ENCODE assay signal across 8 cellular contexts in the genomic region with DNA sequence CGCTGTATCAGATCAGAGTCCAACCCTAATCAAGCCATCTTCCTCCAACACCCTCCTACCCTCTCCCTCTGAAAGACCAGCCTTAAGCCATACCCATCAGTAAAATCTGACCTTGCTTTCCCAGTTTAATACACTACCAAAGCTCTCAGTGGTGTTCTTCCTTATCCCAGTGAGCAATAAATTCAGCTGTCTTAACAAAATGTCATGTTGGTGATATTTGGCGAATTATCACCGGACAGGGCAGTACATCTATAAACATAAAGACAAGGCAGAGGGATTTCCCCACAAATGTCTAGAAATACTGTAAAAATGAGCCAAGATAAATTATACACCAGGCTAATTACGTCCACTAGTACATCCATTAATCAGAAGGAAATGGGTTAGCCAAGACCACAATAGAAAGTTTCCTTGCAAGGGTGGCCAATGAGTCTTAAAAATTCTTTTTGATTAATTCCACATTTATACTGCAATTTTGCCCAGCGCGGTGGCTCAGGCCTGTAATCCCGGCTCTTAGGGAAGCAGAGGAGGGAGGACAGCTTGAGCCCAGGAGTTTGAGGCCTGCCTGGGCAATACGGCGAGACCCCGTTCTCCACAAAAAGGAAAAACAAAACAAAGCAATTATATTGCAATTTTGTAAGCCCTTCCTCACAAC. TPM values are rescaled to one million over a fixed set of nuclear protein-coding genes. Genes with fewer than 3 reads are reported as not detected.
DNase-seq lines count a peak whose midpoint lies in the region; ATAC-seq, FAIRE-seq and TF ChIP-seq lines count a peak whose summit lies in the region.

No MANE protein-coding gene starts in this region.

- H3K27me3 ChIP-seq in astrocyte (ENCODE audit: insufficient read depth, low read length): no peaks in the 10 kb centered on the region
- H3K27me3 ChIP-seq in transverse colon: no peaks in the 10 kb centered on the region

- H3K27ac ChIP-seq in astrocyte (ENCODE audit: low read depth, low read length) (peak overlapping the region; percentile 91), transverse colon (peak overlapping the region; percentile 84 to 93 (median 88))

- peak overlapping the region; percentile 97 to 99 for H3K4me3 Mint-ChIP-seq in activated T-cell treated with anti-CD3 and anti-CD28 coated beads, Interleukin-2, amount 50 U/mL, for 72 hours
- peak overlapping the region; percentile 91 for H3K4me3 Mint-ChIP-seq in astrocyte (ENCODE audit: unreplicated experiment)

- H3K79me2 ChIP-seq in astrocyte (ENCODE audit: insufficient read depth, low read length): peaks cover 87% of the 10 kb centered on the region

- H2AFZ ChIP-seq in astrocyte (ENCODE audit: low read depth, low read length): peak overlapping the region; percentile 99

- H3K36me3 ChIP-seq in astrocyte (ENCODE audit: insufficient read depth, low read length) (peaks cover 5% of the 10 kb centered on the region), transverse colon (no peaks in the 10 kb centered on the region)

- no peaks in the 10 kb centered on the region for H3K9me3 Mint-ChIP-seq in activated T-cell treated with anti-CD3 and anti-CD28 coated beads, Interleukin-2, amount 50 U/mL, for 72 hours
- no peaks in the 10 kb centered on the region for H3K9me3 Mint-ChIP-seq in astrocyte (ENCODE audit: unreplicated experiment)

- no peak for DNase-seq in activated T-cell treated with anti-CD3 and anti-CD28 coated beads, Interleukin-2, amount 50 U/mL, for 72 hours
- no peak for DNase-seq in activated T-cell treated with anti-CD3 and anti-CD28 coated beads, Interleukin-2, amount 50 U/mL, for 1 hour
- DNase-seq in astrocyte (ENCODE audit: low read depth): peak; percentile 57
- peak in 1 of 2 donors; percentile 60 for DNase-seq in lower leg skin (ENCODE audit: low spot score in 2 of 2)
- DNase-seq in transverse colon: no peak
- no peak for DNase-seq in SKM-1 treated with dmso at 0.1 percent for 144 hours (lab: John Stamatoyannopoulos, UW; ENCODE audit: unreplicated experiment)
- DNase-seq in activated CD4-positive, alpha-beta T cell treated with anti-CD3 and anti-CD28 coated beads for 48 hours: no peak
- no peak for DNase-seq in COLO829 (ENCODE audit: low spot score)

- 21 to 26% methylated on average over 10 of the region's 10 CpGs for WGBS in lower leg skin, 2 donors
- WGBS in transverse colon (ENCODE audit: low coverage in 1 of 2), 2 donors: 15 to 27% methylated on average over 7 to 10 of the region's 10 CpGs

- peak overlapping the region; percentile 99 for H3K9ac ChIP-seq in astrocyte (ENCODE audit: low read length)

- TF ChIP-seq CTCF in astrocyte (IDR thresholded peaks at IDR 0.05; ENCODE audit: insufficient read depth, low read depth, low read length) (no peak), lower leg skin (IDR thresholded peaks at IDR 0.05) (no peak), transverse colon (IDR thresholded peaks at IDR 0.05) (no peak)

- peak overlapping the region; percentile 89 for H3K4me2 ChIP-seq in astrocyte (ENCODE audit: low read length)

- H3K27me3 Mint-ChIP-seq in activated T-cell treated with anti-CD3 and anti-CD28 coated beads, Interleukin-2, amount 50 U/mL, for 72 hours (ENCODE audit: low read depth): no peaks in the 10 kb centered on the region
- H3K27me3 Mint-ChIP-seq in astrocyte (ENCODE audit: low read depth, unreplicated experiment): no peaks in the 10 kb centered on the region

- peaks cover 63% of the 10 kb centered on the region for H3K4me1 Mint-ChIP-seq in activated T-cell treated with anti-CD3 and anti-CD28 coated beads, Interleukin-2, amount 50 U/mL, for 72 hours (ENCODE audit: low read depth)
- H3K4me1 Mint-ChIP-seq in astrocyte (ENCODE audit: low read depth, unreplicated experiment): peaks cover 15% of the 10 kb centered on the region

- in situ Hi-C loops in transverse colon (cut with MboI; ENCODE audit: low pct_ligation_motif_present in 1 of 4, low pct_unique_long_range_greater_than_20kb in 1 of 4, low sequenced_read_pairs in 3 of 4): no loop called here

- peaks cover 43% of the 10 kb centered on the region for H4K20me1 ChIP-seq in astrocyte (ENCODE audit: insufficient read depth, low read length)

- peaks cover 8 to 14% of the 10 kb centered on the region in 2 donors for H3K36me3 Mint-ChIP-seq in activated T-cell treated with anti-CD3 and anti-CD28 coated beads, Interleukin-2, amount 50 U/mL, for 72 hours (ENCODE audit: insufficient read depth in 2 of 2)
- H3K36me3 Mint-ChIP-seq in astrocyte (ENCODE audit: low read depth, unreplicated experiment): peaks cover 6% of the 10 kb centered on the region

- H3K4me3 ChIP-seq in astrocyte (ENCODE audit: insufficient read depth, low read depth, low read length): peak overlapping the region; percentile 87
- peak overlapping the region; percentile 72 for H3K4me3 ChIP-seq in lower leg skin (ENCODE audit: low read depth, poor library complexity, severe bottlenecking)
- peak overlapping the region; percentile 66 to 93 (median 80) for H3K4me3 ChIP-seq in transverse colon

- TF ChIP-seq POLR2A in lower leg skin (IDR thresholded peaks at IDR 0.05) (no peak), transverse colon (IDR thresholded peaks at IDR 0.05) (no peak)

- no peaks in the 10 kb centered on the region for H3K9me3 ChIP-seq in astrocyte (ENCODE audit: insufficient read depth, low read depth, low read length)
- H3K9me3 ChIP-seq in transverse colon: no peaks in the 10 kb centered on the region

- peak overlapping the region; percentile 99 for H3K27ac Mint-ChIP-seq in activated T-cell treated with anti-CD3 and anti-CD28 coated beads, Interleukin-2, amount 50 U/mL, for 72 hours
- peak overlapping the region; percentile 97 for H3K27ac Mint-ChIP-seq in astrocyte (ENCODE audit: unreplicated experiment)

- FAIRE-seq in astrocyte (lab: Jason Lieb, UNC): no peak

- ATAC-seq in activated T-cell treated with anti-CD3 and anti-CD28 coated beads, Interleukin-2, amount 50 U/mL, for 72 hours (replicated peaks in 1 of 2): no peak

- intact Hi-C loops in lower leg skin (cut with DNase I; ENCODE audit: low total_unique reads) (no loop called here), transverse colon (cut with DNase I; ENCODE audit: low total_unique reads) (no loop called here)

- no peak for TF ChIP-seq EP300 in transverse colon (IDR thresholded peaks at IDR 0.05; ENCODE audit: low read depth)

- H3K4me1 ChIP-seq in astrocyte (ENCODE audit: insufficient read depth, low read length): peaks cover 7% of the 10 kb centered on the region
- peaks cover 10 to 45% (median 26%) of the 10 kb centered on the region in 4 donors for H3K4me1 ChIP-seq in transverse colon

RNA-seq across cellular contexts. Expression of a gene that starts 0.9 kb away (rescaled TPM):
- 10 to 100 TPM; 20.7 to 23.2 TPM for total RNA-seq in activated T-cell treated with anti-CD3 and anti-CD28 coated beads, Interleukin-2, amount 50 U/mL, for 72 hours
- total RNA-seq in astrocyte (48.3 and 48.9 TPM in 2 replicates), lower leg skin (10 to 100 TPM; 14.7 to 23.2 (median 17.3) TPM), transverse colon (10 to 100 TPM; 25.1 to 28.3 (median 26.9) TPM)

RNA-seq across cellular contexts. Expression of a gene that starts 1.1 kb away (rescaled TPM):
- total RNA-seq in activated T-cell treated with anti-CD3 and anti-CD28 coated beads, Interleukin-2, amount 50 U/mL, for 72 hours: 10 to 100 TPM; 35.2 to 38.3 TPM
- total RNA-seq in astrocyte: 23.1 and 23.7 TPM in 2 replicates
- 10 to 100 TPM in 3 of 4 donors, 1 to 10 TPM in 1; 9.9 to 19.1 (median 12.7) TPM for total RNA-seq in lower leg skin
- 10 to 100 TPM in 3 of 4 donors, 1 to 10 TPM in 1; 2.2 to 18.4 (median 17.8) TPM for total RNA-seq in transverse colon
